ENCODE assay signal across 8 cellular contexts in the genomic region with DNA sequence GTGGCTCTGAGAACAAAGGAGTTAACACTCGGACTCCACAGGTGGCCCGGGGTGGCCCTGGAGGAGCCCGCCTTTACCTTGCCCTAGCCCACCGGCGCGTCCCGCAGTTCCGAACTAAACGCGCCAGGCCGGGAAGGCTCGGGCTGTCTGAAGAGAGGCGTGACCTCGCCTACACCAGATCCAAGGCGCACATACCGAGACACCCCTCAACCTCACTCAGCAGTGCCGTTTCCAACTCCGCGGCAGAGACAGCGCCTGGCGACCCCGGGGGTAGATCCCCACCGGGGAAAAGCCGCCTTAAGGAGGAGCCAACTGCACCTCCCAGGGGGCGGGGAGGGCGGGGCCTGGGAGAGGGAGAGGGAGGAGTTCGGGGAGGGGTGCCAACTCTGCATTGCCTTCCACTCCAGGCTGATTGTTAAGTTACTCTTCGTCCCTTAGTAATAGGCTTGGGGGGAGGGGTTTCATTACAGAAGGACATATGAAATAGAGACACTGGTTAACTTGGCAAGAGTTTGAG. TPM values are rescaled to one million over a fixed set of nuclear protein-coding genes. Genes with fewer than 3 reads are reported as not detected.
A peak's percentile ranks its signal among the peaks of the same experiment; 100 is the strongest.
DNase-seq lines count a peak whose midpoint lies in the region; ATAC-seq, FAIRE-seq and TF ChIP-seq lines count a peak whose summit lies in the region.

DLG1 (minus strand) TSS at position 272 of the 517 bp plus-strand sequence. CDS start 1,408 bp downstream, outside the sequence.

- H3K4me1 ChIP-seq in small intestine (ENCODE audit: control insufficient read depth in 2 of 2, insufficient read depth in 1 of 2, low read depth in 1 of 2, low read length in 1 of 2) = peaks cover 0 to 3% of the 10 kb centered on the region in 2 donors

- ATAC-seq in HG03064 (IDR thresholded peaks at IDR 0.05; ENCODE audit: low read depth, unreplicated experiment) = peak; percentile 49

- peak; percentile 90 for DNase-seq in NCI-H2107 treated with DMSO at 0.1 percent for 48 hours (lab: John Stamatoyannopoulos, UW; ENCODE audit: unreplicated experiment)
- DNase-seq in UCSD-AML1 (lab: John Stamatoyannopoulos, UW; ENCODE audit: unreplicated experiment) = peak; percentile 87
- peak; percentile 61 for DNase-seq in brain pericyte (ENCODE audit: low read depth, low spot score)
- DNase-seq in small intestine = peak; percentile 97

- peak within 1 kb of the TSS; percentile 89 for H3K4me3 ChIP-seq in iPS-18c (ENCODE audit: insufficient read depth, low read depth, low read length)
- peak within 1 kb of the TSS; percentile 78 to 93 for H3K4me3 ChIP-seq in small intestine (ENCODE audit: low read depth in 1 of 2, low read length in 2 of 2)

- no peaks in the 10 kb centered on the region for H3K9me3 ChIP-seq in iPS-18c (ENCODE audit: control insufficient read depth, insufficient read depth, low read length)
- H3K9me3 ChIP-seq in small intestine (ENCODE audit: control insufficient read depth, low read depth) = no peaks in the 10 kb centered on the region

- no peaks in the 10 kb centered on the region for H3K27me3 ChIP-seq in small intestine (ENCODE audit: control insufficient read depth in 2 of 2, insufficient read depth in 2 of 2, low read length in 2 of 2)

- peak; percentile 74 for TF ChIP-seq POLR2A in GM18526 (IDR thresholded peaks at IDR 0.05; ENCODE audit: extremely low read depth, insufficient read length)

- TF ChIP-seq CTCF in 22Rv1 (IDR thresholded peaks at IDR 0.05) = no peak

- WGBS in small intestine, 3 donors = 0 to 1% (median 0%) methylated on average over 27 to 28 of the region's 28 CpGs

- H3K27ac ChIP-seq in 22Rv1 (peak within 1 kb of the TSS; percentile 84), small intestine (ENCODE audit: low read depth in 1 of 2, low read length in 1 of 2) (peak within 1 kb of the TSS; percentile 89 to 97)

- no peak for FAIRE-seq in small intestine (lab: Jason Lieb, UNC)

- H3K36me3 ChIP-seq in small intestine (ENCODE audit: control insufficient read depth in 2 of 2, insufficient read depth in 2 of 2, low read length in 2 of 2) = peaks cover 0 to 1% of the 10 kb centered on the region in 2 donors

RNA-seq across cellular contexts. Expression of gene DLG1, which starts in this region (rescaled TPM):
- 10 to 100 TPM; 25.5 to 51.0 (median 28.4) TPM for polyA plus RNA-seq in small intestine

Comparison
In these comparisons a context has a peak if more than half of its experiments do, and no peak if none do; other contexts are left out.
1. Peak in every context shown above with its lines: DNase-seq, ATAC-seq, H3K4me3 ChIP-seq and H3K27ac ChIP-seq.